19 cellular contexts compared by ENCODE assay signal in the genomic region with DNA sequence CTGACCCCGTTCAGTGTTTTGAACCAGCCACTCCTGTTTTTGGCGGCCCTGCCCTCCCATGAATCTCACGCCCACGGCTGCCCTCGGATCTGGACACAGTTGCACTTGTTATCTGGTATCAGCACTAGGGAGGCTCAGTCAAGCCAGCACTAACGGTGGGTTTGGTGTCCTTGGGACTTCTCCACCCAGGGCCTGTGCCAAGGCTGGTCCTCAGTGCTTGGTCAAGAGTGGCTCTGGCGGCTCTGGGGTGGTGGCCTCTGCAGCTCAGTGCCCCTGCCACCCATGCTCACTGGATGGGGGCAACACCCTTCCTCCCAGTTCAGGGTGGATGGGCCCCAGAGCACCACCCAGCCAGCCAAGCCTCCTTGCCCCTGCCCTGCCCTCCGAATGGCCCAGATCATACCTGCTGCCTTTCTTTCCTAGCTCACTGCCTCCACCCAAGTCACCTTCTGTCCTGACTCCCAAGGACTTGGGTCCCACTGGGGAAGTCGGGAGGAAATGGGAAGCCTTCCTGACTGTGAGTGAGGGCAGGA. TPM values are rescaled to one million over a fixed set of nuclear protein-coding genes. Genes with fewer than 3 reads are reported as not detected.
DNase-seq lines count a peak whose midpoint lies in the region; ATAC-seq, FAIRE-seq and TF ChIP-seq lines count a peak whose summit lies in the region.
"Had no signal": no experiment of that assay in that cellular context is flagged by ENCODE, and none has a peak within 500 bp of the region (broad histone marks: within the 10 kb centered on the region; RNA-seq: fewer than 3 reads in every experiment).

No MANE protein-coding gene starts in this region.

- H3K23me2 ChIP-seq in H1 (ENCODE audit: low read depth, low read length): peaks cover 14% of the 10 kb centered on the region

- H2AFZ ChIP-seq in H1 (ENCODE audit: low read length) (no peak overlapping the region), neuronal stem cell (ENCODE audit: low read length) (peak overlapping the region; percentile 26)

- 79% methylated on average over 9 of the region's 9 CpGs; no CpG with 5 or more reads in 1 of the 2 experiments for WGBS in H1 (ENCODE audit: extremely low coverage in 1 of 2, insufficient coverage in 1 of 2, insufficient read length in 1 of 2, insufficient replicate concordance in 2 of 2, low coverage in 1 of 2, low lambda C conversion rate in 2 of 2, missing lambda C conversion rate in 1 of 2), 2 experiments
- no CpG with 5 or more reads among the region's 9 CpGs for whole genome bisulfite sequencing in neuronal stem cell (ENCODE audit: extremely low coverage in 2 of 2, insufficient read length in 2 of 2, insufficient replicate concordance in 1 of 2), 2 donors
- 86 to 91% methylated on average over 9 of the region's 9 CpGs for WGBS in aorta, 2 donors

- H3K56ac ChIP-seq in H1 (replicated peaks; ENCODE audit: insufficient read length, low read depth, low read length): no peak overlapping the region

- no peak overlapping the region for H3K4me3 ChIP-seq in H1 (ENCODE audit: extremely low read depth in 1 of 4, insufficient read depth in 2 of 4, low read depth in 3 of 4, low read length in 4 of 4)
- H3K4me3 ChIP-seq in neuronal stem cell (ENCODE audit: low read length in 2 of 2): no peak overlapping the region
- H3K4me3 ChIP-seq in aorta (ENCODE audit: low read length in 2 of 2): no peak overlapping the region
- H3K4me3 ChIP-seq: HAP-1 had no signal

- TF ChIP-seq CTCF in H1 (IDR thresholded peaks at IDR 0.05; ENCODE audit: control extremely low read depth in 1 of 3, insufficient read depth in 1 of 3, low read depth in 1 of 3, low read length in 3 of 3): no peak

- no peak overlapping the region for H2BK20ac ChIP-seq in H1 (ENCODE audit: low read length)

- no peak for TF ChIP-seq EP300 in H1 (IDR thresholded peaks at IDR 0.05; ENCODE audit: borderline replicate concordance in 1 of 2, low read depth in 2 of 2, low read length in 2 of 2)

- no peak overlapping the region for H4K5ac ChIP-seq in H1 (ENCODE audit: insufficient read length, low read depth, low read length)

- H3K36me3 ChIP-seq in H1 (ENCODE audit: control insufficient read depth in 2 of 4, insufficient read depth in 4 of 4, low read length in 3 of 4): no peaks in the 10 kb centered on the region
- no peaks in the 10 kb centered on the region for H3K36me3 ChIP-seq in neuronal stem cell (replicated peaks in 1 of 2; ENCODE audit: control insufficient read depth in 2 of 2, insufficient read depth in 2 of 2, low read length in 2 of 2)
- no peaks in the 10 kb centered on the region for H3K36me3 ChIP-seq in aorta (ENCODE audit: control insufficient read depth in 1 of 2, insufficient read depth in 2 of 2, low read length in 1 of 2)
- H3K36me3 ChIP-seq: HAP-1 had no signal

- H3K14ac ChIP-seq in H1 (ENCODE audit: insufficient read length) (no peak overlapping the region), neuronal stem cell (ENCODE audit: low read length) (peak overlapping the region; percentile 10)

- no peak overlapping the region for H4K8ac ChIP-seq in H1 (ENCODE audit: extremely low read depth, insufficient read depth, low read length)
- H4K8ac ChIP-seq in neuronal stem cell (ENCODE audit: low read depth, low read length): no peak overlapping the region

- H2AK5ac ChIP-seq in H1 (ENCODE audit: low read depth, low read length) (no peak overlapping the region), neuronal stem cell (ENCODE audit: low read depth, low read length) (peak overlapping the region; percentile 61)

- H3K4ac ChIP-seq in H1 (replicated peaks; ENCODE audit: insufficient read length, low read depth, low read length): no peak overlapping the region
- no peak overlapping the region for H3K4ac ChIP-seq in neuronal stem cell (ENCODE audit: low read length)

- H3K9me3 ChIP-seq in H1 (ENCODE audit: insufficient read depth in 2 of 2, low read depth in 1 of 2, low read length in 1 of 2) (peaks cover 3 to 8% of the 10 kb centered on the region in 2 experiments; a peak in 3 of 4 replicates), neuronal stem cell (replicated peaks in 1 of 2; ENCODE audit: control insufficient read depth in 2 of 2, insufficient read depth in 1 of 2, low read depth in 1 of 2, low read length in 2 of 2) (peaks cover 0 to 3% of the 10 kb centered on the region in 2 donors), aorta (ENCODE audit: control insufficient read depth, low read length) (no peaks in the 10 kb centered on the region)
- H3K9me3 ChIP-seq: HAP-1 had no signal

- FAIRE-seq in H1 (lab: Jason Lieb, UNC) (no peak), GM19239 (lab: Jason Lieb, UNC) (no peak)

- no peak overlapping the region for H4K91ac ChIP-seq in H1 (replicated peaks; ENCODE audit: insufficient read length, low read length)
- no peak overlapping the region for H4K91ac ChIP-seq in neuronal stem cell (ENCODE audit: low read depth, low read length, poor library complexity)

- H2BK12ac ChIP-seq in H1 (ENCODE audit: low read depth, low read length): no peak overlapping the region
- H2BK12ac ChIP-seq in neuronal stem cell (ENCODE audit: low read length): peak overlapping the region; percentile 25

- no peaks in the 10 kb centered on the region for H3K27me3 ChIP-seq in H1 (replicated peaks in 1 of 4; ENCODE audit: control insufficient read depth in 3 of 4, extremely low read depth in 1 of 4, insufficient read depth in 3 of 4, low read length in 3 of 4)
- H3K27me3 ChIP-seq in neuronal stem cell (ENCODE audit: control insufficient read depth in 3 of 3, insufficient read depth in 3 of 3, low read depth in 1 of 3, low read length in 3 of 3): no peaks in the 10 kb centered on the region
- no peaks in the 10 kb centered on the region for H3K27me3 ChIP-seq in aorta (ENCODE audit: control insufficient read depth in 1 of 2, insufficient read depth in 2 of 2, low read length in 1 of 2)

- CTCF ChIA-PET in H1 (lab: Charles Lee; ENCODE audit: partially characterized antibody): interaction anchor here (0.6 to 6.4 kb wide), 3 partner anchors 13 to 495 kb away, joined by 3 to 55 read pairs (median 4); no protein-coding TSS in a partner anchor

- no peaks in the 10 kb centered on the region for H4K20me1 ChIP-seq in H1 (replicated peaks in 1 of 2; ENCODE audit: control insufficient read depth in 1 of 2, insufficient read depth in 2 of 2, low read length in 2 of 2)

- H3K79me2 ChIP-seq in H1 (ENCODE audit: control insufficient read depth in 1 of 2, insufficient read depth in 2 of 2, low read length in 2 of 2): no peaks in the 10 kb centered on the region

- 0 out of 2 replicates have a peak overlapping the region, but pooled peaks have one; percentile 41 for H2BK5ac ChIP-seq in H1 (ENCODE audit: low read depth, low read length)
- H2BK5ac ChIP-seq in neuronal stem cell (ENCODE audit: low read length): no peak overlapping the region

- TF ChIP-seq POLR2A in H1 (IDR thresholded peaks at IDR 0.05; ENCODE audit: control extremely low read depth in 1 of 2, low read depth in 2 of 2, low read length in 2 of 2): no peak

- H3K9ac ChIP-seq in H1 (replicated peaks in 1 of 4; ENCODE audit: extremely low read depth in 1 of 4, low read depth in 3 of 4, low read length in 3 of 4) (no peak overlapping the region), neuronal stem cell (ENCODE audit: low read depth, low read length, poor library complexity) (no peak overlapping the region)

- no peak for ATAC-seq in aorta (ENCODE audit: low FRiP score)

- H3K18ac ChIP-seq in H1 (ENCODE audit: extremely low read depth, low read length) (no peak overlapping the region), neuronal stem cell (ENCODE audit: low read length) (peak overlapping the region; percentile 62)

- H2BK15ac ChIP-seq in H1 (ENCODE audit: low read length): no peak overlapping the region
- peak overlapping the region; percentile 8 for H2BK15ac ChIP-seq in neuronal stem cell (ENCODE audit: low read length)

- H3K23ac ChIP-seq in H1 (ENCODE audit: insufficient read length) (no peak overlapping the region), neuronal stem cell (ENCODE audit: low read depth, low read length, poor library complexity) (peak overlapping the region; percentile 56)

- H2BK120ac ChIP-seq in H1 (replicated peaks; ENCODE audit: low read depth, low read length) (no peak overlapping the region), neuronal stem cell (ENCODE audit: low read depth, low read length) (no peak overlapping the region)

- intact Hi-C loops in aorta (cut with DNase I): no loop called here

- no peak overlapping the region for H3K27ac ChIP-seq in H1 (ENCODE audit: low read depth, low read length)
- no peak overlapping the region for H3K27ac ChIP-seq in neuronal stem cell (replicated peaks; ENCODE audit: low read length)
- no peak overlapping the region for H3K27ac ChIP-seq in aorta (ENCODE audit: low read depth in 1 of 2, low read length in 2 of 2)

- H3K79me1 ChIP-seq in H1 (ENCODE audit: low read depth, low read length): no peaks in the 10 kb centered on the region
- H3K79me1 ChIP-seq in neuronal stem cell (ENCODE audit: low read depth, low read length): no peaks in the 10 kb centered on the region

- peak; percentile 52 for DNase-seq in activated effector memory CD4-positive, alpha-beta T cell treated with anti-CD3 and anti-CD28 coated beads, Interleukin-2, amount 50 U/mL, for 16 hours
- DNase-seq in activated effector memory CD4-positive, alpha-beta T cell treated with Interleukin-2 at 50 U/mL for 16 hours: no peak
- DNase-seq in H1 (ENCODE audit: low read depth in 1 of 2, low spot score in 2 of 2) (no peak), neuronal stem cell (ENCODE audit: low spot score) (no peak), aorta (peak; percentile 21 to 25), GM19239 (ENCODE audit: insufficient read length, low spot score) (no peak), NCI-H2196 treated with DMSO at 0.1 percent for 48 hours (lab: John Stamatoyannopoulos, UW; ENCODE audit: unreplicated experiment) (no peak), cortex of kidney (lab: John Stamatoyannopoulos, UW) (no peak)
- DNase-seq: 8988T, C1 segment of cervical spinal cord, COR-L47, DMS53, Kasumi-1, NCI-H1417, NCI-H1930, NCI-H2171, NCI-H510A treated with DMSO at 0.1 percent for 48 hours, SIG-M5 had no signal

- TF ChIP-seq RAD21 in H1 (IDR thresholded peaks at IDR 0.05 in 1 of 2, conservative IDR thresholded peaks at IDR 0.05 in 1 of 2; ENCODE audit: low read depth in 2 of 2, low read length in 2 of 2): no peak

- POLR2A ChIA-PET in H1 (lab: Charles Lee; ENCODE audit: partially characterized antibody): no interaction called here

- H3K4me2 ChIP-seq in H1 (ENCODE audit: insufficient read depth in 1 of 2, low read depth in 2 of 2, low read length in 2 of 2) (no peak overlapping the region), neuronal stem cell (ENCODE audit: insufficient read depth, low read length, poor library complexity, severe bottlenecking) (no peak overlapping the region)

- H3K4me1 ChIP-seq in H1 (replicated peaks in 1 of 4; ENCODE audit: control insufficient read depth in 3 of 4, insufficient read depth in 4 of 4, low read length in 3 of 4) (peaks cover 0 to 16% (median 11%) of the 10 kb centered on the region in 4 experiments; a peak in 6 of 7 replicates), neuronal stem cell (ENCODE audit: control insufficient read depth in 2 of 2, insufficient read depth in 1 of 2, low read depth in 1 of 2, low read length in 2 of 2) (peaks cover 9 to 12% of the 10 kb centered on the region in 2 donors), aorta (ENCODE audit: control insufficient read depth in 1 of 2, insufficient read depth in 2 of 2, low read length in 2 of 2) (no peaks in the 10 kb centered on the region)

RNA-seq across cellular contexts. Expression of a gene that starts 54.7 kb away (rescaled TPM):
- 98.9 and 117 TPM in 2 replicates for total RNA-seq in H1 (2021; fragmentation: NEBNext Ultra II Directional; extraction: Animal tissue kit (Norgen Biotek cat#: 25700))
- polyA plus RNA-seq in H1 (2011; rRNA removed) (15.4 and 26.6 TPM in 2 replicates), aorta (10 to 100 TPM; 32.9 to 39.0 TPM)
- 48.6 TPM for polyA plus RNA-seq in H1 (2011; cell fraction: cytosol; rRNA removed)
- polyA plus RNA-seq in H1 (2011; cell fraction: nucleus; rRNA removed): 55.6 TPM
- polyA plus RNA-seq in H1 (2012, experiment 1 of 2): 51.3 to 84.4 TPM (median 64.6 TPM) in 4 replicates
- 7.7 TPM for polyA plus RNA-seq in H1 (2012, experiment 2 of 2)
- polyA plus RNA-seq in H1 (2013, experiment 1 of 2): 89.8 TPM
- 112 TPM for polyA plus RNA-seq in H1 (2013, experiment 2 of 2)
- polyA minus RNA-seq in H1 (2011; rRNA and poly(A)+ RNA removed): 65.9 and 78.5 TPM in 2 replicates
- polyA minus RNA-seq in H1 (2011; cell fraction: cytosol; rRNA and poly(A)+ RNA removed): 52.8 TPM
- polyA minus RNA-seq in H1 (2011; cell fraction: nucleus; rRNA and poly(A)+ RNA removed): 25.5 TPM
- 40.1 TPM for polyA plus RNA-seq in neuronal stem cell (2013, experiment 1 of 2)
- polyA plus RNA-seq in neuronal stem cell (2013, experiment 2 of 2): 38.6 TPM
- 100 to 1,000 TPM; 114 to 125 TPM for total RNA-seq in aorta

Comparison
In these comparisons a context has a peak if more than half of its experiments do, and no peak if none do; other contexts are left out.
1. DNase-seq: peak in activated effector memory CD4-positive, alpha-beta T cell treated with anti-CD3 and anti-CD28 coated beads, Interleukin-2, amount 50 U/mL, for 16 hours (single experiment) and aorta (2 of 2); none in activated effector memory CD4-positive, alpha-beta T cell treated with Interleukin-2 at 50 U/mL for 16 hours (single experiment), H1 (0 of 2), neuronal stem cell (single experiment), GM19239 (single experiment), NCI-H2196 treated with DMSO at 0.1 percent for 48 hours (single experiment) and cortex of kidney (single experiment).